28 cellular contexts compared by ENCODE assay signal in genomic region chr12:60419986-60420385, GRCh38.
"Had no signal": no experiment of that assay in that cellular context is flagged by ENCODE, and none has a peak within 500 bp of the region (broad histone marks: within the 10 kb centered on the region; RNA-seq: fewer than 3 reads in every experiment).

No MANE protein-coding gene starts in this region.

- H3K4me3 Mint-ChIP-seq: dendritic cell treated with granulocyte-macrophage colony-stimulating factor and Interleukin-4, amounts not matched to agents 40 ng/mL and 50 ng/mL, for 4 days; effector memory CD8-positive, alpha-beta T cell; endodermal cell had no signal

- DNase-seq: colonic mucosa; cortex of kidney; dermis blood vessel endothelial cell; dorsolateral prefrontal cortex; effector CD4-positive, alpha-beta T cell; effector CD8-positive, alpha-beta T cell; effector memory CD4-positive, alpha-beta T cell; effector memory CD8-positive, alpha-beta T cell; endodermal cell; erythroblast; esophagus squamous epithelium; foreskin fibroblast; foreskin keratinocyte; foreskin melanocyte; gastrocnemius medialis; glutamatergic neuron; head of caudate nucleus; heart left ventricle; heart right ventricle had no signal

- H3K4me1 Mint-ChIP-seq: endodermal cell had no signal

- H3K4me1 ChIP-seq: colonic mucosa, esophagus muscularis mucosa, esophagus squamous epithelium, foreskin keratinocyte, gastrocnemius medialis, gastroesophageal sphincter, heart left ventricle, heart right ventricle had no signal

- H3K9me3 ChIP-seq: gastrocnemius medialis had no signal

- H3K36me3 ChIP-seq: colonic mucosa, esophagus muscularis mucosa, esophagus squamous epithelium, gastrocnemius medialis, gastroesophageal sphincter, heart left ventricle, heart right ventricle had no signal

- ATAC-seq: effector memory CD8-positive, alpha-beta T cell; esophagus mucosa; foreskin keratinocyte; gastrocnemius medialis; gastroesophageal sphincter; heart left ventricle; heart right ventricle had no signal

- H3K4me3 ChIP-seq: colonic mucosa, coronary artery, dorsolateral prefrontal cortex, esophagus muscularis mucosa, esophagus squamous epithelium, gastrocnemius medialis, gastroesophageal sphincter, heart left ventricle, heart right ventricle had no signal

- H3K27me3 Mint-ChIP-seq: dendritic cell treated with granulocyte-macrophage colony-stimulating factor and Interleukin-4, amounts not matched to agents 40 ng/mL and 50 ng/mL, for 4 days; effector memory CD8-positive, alpha-beta T cell had no signal

- FAIRE-seq: endometrium, endothelial cell of umbilical vein, frontal cortex had no signal

- H3K27ac ChIP-seq: colonic mucosa, coronary artery, dorsolateral prefrontal cortex, epithelial cell of prostate, esophagus muscularis mucosa, esophagus squamous epithelium, foreskin keratinocyte, gastrocnemius medialis, gastroesophageal sphincter, heart left ventricle, heart right ventricle had no signal

- H3K27ac Mint-ChIP-seq: dendritic cell treated with granulocyte-macrophage colony-stimulating factor and Interleukin-4, amounts not matched to agents 40 ng/mL and 50 ng/mL, for 4 days; effector memory CD8-positive, alpha-beta T cell; endodermal cell had no signal

- H3K27me3 ChIP-seq: colonic mucosa, dorsolateral prefrontal cortex, esophagus muscularis mucosa, esophagus squamous epithelium, foreskin keratinocyte, gastrocnemius medialis, gastroesophageal sphincter, heart left ventricle, heart right ventricle had no signal
